In the genomic region with DNA sequence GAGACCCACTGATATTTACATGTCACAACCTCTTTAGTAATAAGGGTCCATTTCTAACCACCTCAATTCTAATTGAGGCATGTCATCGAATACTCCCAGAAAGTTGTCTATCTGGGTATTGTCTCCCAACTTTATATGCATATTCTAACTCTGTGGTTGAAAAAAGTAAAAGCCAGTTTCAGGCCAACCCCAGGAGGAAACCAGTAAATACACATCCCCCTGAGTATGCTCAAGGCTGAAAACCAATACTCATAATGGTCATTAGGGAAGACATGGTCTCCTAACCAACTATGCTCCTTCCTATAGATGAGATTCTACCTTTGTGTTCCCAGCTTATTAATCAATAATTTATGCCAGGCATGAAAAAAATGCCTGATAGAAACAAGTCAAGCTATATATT, we compare ENCODE assay signal across 22 cellular contexts.
A peak's percentile ranks its signal among the peaks of the same experiment; 100 is the strongest.
DNase-seq lines count a peak whose midpoint lies in the region; ATAC-seq and FAIRE-seq lines count a peak whose summit lies in the region.
"Had no signal": no experiment of that assay in that cellular context is flagged by ENCODE, and none has a peak within 500 bp of the region (broad histone marks: within the 10 kb centered on the region; RNA-seq: fewer than 3 reads in every experiment).

No MANE protein-coding gene starts in this region.

- H3K4me3 ChIP-seq in CD4-positive, alpha-beta memory T cell (ENCODE audit: low read length in 2 of 2): no peak overlapping the region
- H3K4me3 ChIP-seq in naive thymus-derived CD4-positive, alpha-beta T cell (ENCODE audit: low read length): no peak overlapping the region
- H3K4me3 ChIP-seq: hepatocyte, lung, Peyer's patch, right atrium auricular region, thyroid gland had no signal

- H3K27me3 Mint-ChIP-seq in CD4-positive, alpha-beta memory T cell: no peaks in the 10 kb centered on the region
- no peaks in the 10 kb centered on the region for H3K27me3 Mint-ChIP-seq in activated CD4-positive, alpha-beta memory T cell treated with anti-CD3 and anti-CD28 coated beads for 36 hours
- no peaks in the 10 kb centered on the region for H3K27me3 Mint-ChIP-seq in naive thymus-derived CD4-positive, alpha-beta T cell
- H3K27me3 Mint-ChIP-seq: dendritic cell treated with granulocyte-macrophage colony-stimulating factor and Interleukin-4, amounts not matched to agents 40 ng/mL and 50 ng/mL, for 4 days had no signal

- H3K4me3 Mint-ChIP-seq in CD4-positive, alpha-beta memory T cell: peak overlapping the region in 6 of 8 donors; percentile 4 to 89 (median 48)
- H3K4me3 Mint-ChIP-seq in activated CD4-positive, alpha-beta memory T cell treated with anti-CD3 and anti-CD28 coated beads for 36 hours: peak overlapping the region; percentile 16
- peak overlapping the region in 5 of 10 donors; percentile 13 to 50 (median 45) for H3K4me3 Mint-ChIP-seq in naive thymus-derived CD4-positive, alpha-beta T cell
- H3K4me3 Mint-ChIP-seq: dendritic cell treated with granulocyte-macrophage colony-stimulating factor and Interleukin-4, amounts not matched to agents 40 ng/mL and 50 ng/mL, for 4 days; H9 had no signal

- no peaks in the 10 kb centered on the region for H3K27me3 ChIP-seq in CD4-positive, alpha-beta memory T cell (ENCODE audit: insufficient read depth, low read length)
- no peaks in the 10 kb centered on the region for H3K27me3 ChIP-seq in naive thymus-derived CD4-positive, alpha-beta T cell (ENCODE audit: control insufficient read depth in 2 of 2, insufficient read depth in 2 of 2, low read length in 2 of 2)
- H3K27me3 ChIP-seq: hepatocyte, Peyer's patch, right atrium auricular region, thyroid gland had no signal

- FAIRE-seq in GM19239 (lab: Jason Lieb, UNC): peak; percentile 35

- no peak for ATAC-seq in naive thymus-derived CD4-positive, alpha-beta T cell
- ATAC-seq in GM18517 (IDR thresholded peaks at IDR 0.05; ENCODE audit: unreplicated experiment): no peak

- peaks cover 15 to 33% of the 10 kb centered on the region in 2 donors for H3K36me3 Mint-ChIP-seq in CD4-positive, alpha-beta memory T cell
- peaks cover 8% of the 10 kb centered on the region for H3K36me3 Mint-ChIP-seq in activated CD4-positive, alpha-beta memory T cell treated with anti-CD3 and anti-CD28 coated beads for 36 hours
- peaks cover 0 to 45% (median 26%) of the 10 kb centered on the region in 5 donors for H3K36me3 Mint-ChIP-seq in naive thymus-derived CD4-positive, alpha-beta T cell

- POLR2A ChIA-PET in CD4-positive, alpha-beta memory T cell (lab: Charles Lee; ENCODE audit: partially characterized antibody): interaction anchor here (1.2 to 3.3 kb wide), 5 partner anchors 10 to 93 kb away, joined by 3 to 12 read pairs (median 4); no protein-coding TSS in a partner anchor
- POLR2A ChIA-PET in activated CD4-positive, alpha-beta memory T cell treated with anti-CD3 and anti-CD28 coated beads for 36 hours (lab: Charles Lee): no interaction called here
- POLR2A ChIA-PET in naive thymus-derived CD4-positive, alpha-beta T cell (lab: Charles Lee): interaction anchor here (0.7 kb wide), 1 partner anchor 22 kb away, joined by 3 read pairs; no protein-coding TSS in a partner anchor

- peaks cover 90% of the 10 kb centered on the region for H3K4me1 ChIP-seq in CD4-positive, alpha-beta memory T cell (ENCODE audit: insufficient read depth, low read length)
- peaks cover 32 to 35% of the 10 kb centered on the region in 2 donors for H3K4me1 ChIP-seq in naive thymus-derived CD4-positive, alpha-beta T cell (ENCODE audit: control insufficient read depth in 2 of 2, insufficient read depth in 2 of 2, low read length in 2 of 2)
- H3K4me1 ChIP-seq: Peyer's patch, right atrium auricular region, thyroid gland had no signal

- DNase-seq in CD4-positive, alpha-beta memory T cell: no peak
- DNase-seq in GM19239 (ENCODE audit: insufficient read length, low spot score) (no peak), NCI-H2196 treated with DMSO at 0.1 percent for 48 hours (lab: John Stamatoyannopoulos, UW; ENCODE audit: unreplicated experiment) (no peak), GM19240 (ENCODE audit: insufficient read length, low spot score) (no peak), NCI-H69 (lab: John Stamatoyannopoulos, UW) (no peak)
- no peak for DNase-seq in activated CD4-positive, alpha-beta memory T cell treated with anti-CD3 and anti-CD28 coated beads for 36 hours
- no peak for DNase-seq in naive thymus-derived CD4-positive, alpha-beta T cell
- DNase-seq: activated CD8-positive, alpha-beta memory T cell treated with anti-CD3 and anti-CD28 coated beads, Interleukin-2, amount 50 U/mL, for 4 hours; Calu3; H9; islet precursor cell; NCI-H1694 treated with DMSO at 0.1 percent for 48 hours; NCI-H226; Peyer's patch; T1000; thyroid gland had no signal

- peak overlapping the region in 4 of 7 donors; percentile 6 to 85 (median 68) for H3K27ac Mint-ChIP-seq in CD4-positive, alpha-beta memory T cell
- H3K27ac Mint-ChIP-seq in activated CD4-positive, alpha-beta memory T cell treated with anti-CD3 and anti-CD28 coated beads for 36 hours: peak overlapping the region; percentile 77
- peak overlapping the region in 7 of 9 donors; percentile 33 to 87 (median 68) for H3K27ac Mint-ChIP-seq in naive thymus-derived CD4-positive, alpha-beta T cell
- H3K27ac Mint-ChIP-seq: H9 had no signal

- no peaks in the 10 kb centered on the region for H3K36me3 ChIP-seq in CD4-positive, alpha-beta memory T cell (ENCODE audit: insufficient read depth, low read length)
- peaks cover 0 to 4% (median 0%) of the 10 kb centered on the region in 3 experiments for H3K36me3 ChIP-seq in naive thymus-derived CD4-positive, alpha-beta T cell (ENCODE audit: control insufficient read depth in 2 of 3, insufficient read depth in 3 of 3, low read length in 3 of 3)
- H3K36me3 ChIP-seq: Peyer's patch, right atrium auricular region, thyroid gland had no signal

- CTCF ChIA-PET in CD4-positive, alpha-beta memory T cell (lab: Charles Lee; ENCODE audit: partially characterized antibody): interaction anchor here (1.1 to 2.0 kb wide), 3 partner anchors 37 to 52 kb away, joined by 3 to 6 read pairs (median 3); no protein-coding TSS in a partner anchor
- CTCF ChIA-PET in activated CD4-positive, alpha-beta memory T cell treated with anti-CD3 and anti-CD28 coated beads for 36 hours (lab: Charles Lee): interaction anchor here (0.8 kb wide), 1 partner anchor 44 kb away, joined by 3 read pairs; no protein-coding TSS in a partner anchor
- CTCF ChIA-PET in naive thymus-derived CD4-positive, alpha-beta T cell (lab: Charles Lee): no interaction called here

- no peak overlapping the region for H3K27ac ChIP-seq in CD4-positive, alpha-beta memory T cell (ENCODE audit: low read depth, low read length)
- no peak overlapping the region for H3K27ac ChIP-seq in naive thymus-derived CD4-positive, alpha-beta T cell (ENCODE audit: low read depth, low read length)
- H3K27ac ChIP-seq: hepatocyte, Peyer's patch, right atrium auricular region, thyroid gland had no signal

- intact Hi-C loops in CD4-positive, alpha-beta memory T cell (cut with micrococcal nuclease): no loop called here
- intact Hi-C loops in activated CD4-positive, alpha-beta memory T cell treated with anti-CD3 and anti-CD28 coated beads for 36 hours (cut with micrococcal nuclease): loop anchor here (1.0 to 2.0 kb wide), 2 partner anchors 8 to 14 kb away; no protein-coding TSS in a partner anchor
- intact Hi-C loops in naive thymus-derived CD4-positive, alpha-beta T cell (cut with micrococcal nuclease): loop anchor here (1.0 to 2.0 kb wide), 2 partner anchors 8 to 14 kb away; no protein-coding TSS in a partner anchor

- H3K4me1 Mint-ChIP-seq in CD4-positive, alpha-beta memory T cell: peaks cover 45 to 81% (median 67%) of the 10 kb centered on the region in 4 donors
- H3K4me1 Mint-ChIP-seq in activated CD4-positive, alpha-beta memory T cell treated with anti-CD3 and anti-CD28 coated beads for 36 hours (ENCODE audit: low read depth): peaks cover 77% of the 10 kb centered on the region
- H3K4me1 Mint-ChIP-seq in naive thymus-derived CD4-positive, alpha-beta T cell: peaks cover 22 to 84% (median 73%) of the 10 kb centered on the region in 7 donors

- no peaks in the 10 kb centered on the region for H3K9me3 Mint-ChIP-seq in CD4-positive, alpha-beta memory T cell
- no peaks in the 10 kb centered on the region for H3K9me3 Mint-ChIP-seq in activated CD4-positive, alpha-beta memory T cell treated with anti-CD3 and anti-CD28 coated beads for 36 hours
- H3K9me3 Mint-ChIP-seq in naive thymus-derived CD4-positive, alpha-beta T cell: peaks cover 0 to 6% (median 0%) of the 10 kb centered on the region in 11 donors
- H3K9me3 Mint-ChIP-seq: activated naive CD4-positive, alpha-beta T cell treated with anti-CD3 and anti-CD28 coated beads, Interleukin-2, amount 50 U/mL, for 72 hours; dendritic cell treated with granulocyte-macrophage colony-stimulating factor and Interleukin-4, amounts not matched to agents 40 ng/mL and 50 ng/mL, for 4 days had no signal

- H3K9me3 ChIP-seq in CD4-positive, alpha-beta memory T cell (ENCODE audit: control insufficient read depth in 1 of 2, low read length in 2 of 2): no peaks in the 10 kb centered on the region
- no peaks in the 10 kb centered on the region for H3K9me3 ChIP-seq in naive thymus-derived CD4-positive, alpha-beta T cell (ENCODE audit: control insufficient read depth in 2 of 3, low read length in 3 of 3)
- H3K9me3 ChIP-seq: Peyer's patch, right atrium auricular region, thyroid gland had no signal
